8 cellular contexts compared by ENCODE assay signal in the genomic region with DNA sequence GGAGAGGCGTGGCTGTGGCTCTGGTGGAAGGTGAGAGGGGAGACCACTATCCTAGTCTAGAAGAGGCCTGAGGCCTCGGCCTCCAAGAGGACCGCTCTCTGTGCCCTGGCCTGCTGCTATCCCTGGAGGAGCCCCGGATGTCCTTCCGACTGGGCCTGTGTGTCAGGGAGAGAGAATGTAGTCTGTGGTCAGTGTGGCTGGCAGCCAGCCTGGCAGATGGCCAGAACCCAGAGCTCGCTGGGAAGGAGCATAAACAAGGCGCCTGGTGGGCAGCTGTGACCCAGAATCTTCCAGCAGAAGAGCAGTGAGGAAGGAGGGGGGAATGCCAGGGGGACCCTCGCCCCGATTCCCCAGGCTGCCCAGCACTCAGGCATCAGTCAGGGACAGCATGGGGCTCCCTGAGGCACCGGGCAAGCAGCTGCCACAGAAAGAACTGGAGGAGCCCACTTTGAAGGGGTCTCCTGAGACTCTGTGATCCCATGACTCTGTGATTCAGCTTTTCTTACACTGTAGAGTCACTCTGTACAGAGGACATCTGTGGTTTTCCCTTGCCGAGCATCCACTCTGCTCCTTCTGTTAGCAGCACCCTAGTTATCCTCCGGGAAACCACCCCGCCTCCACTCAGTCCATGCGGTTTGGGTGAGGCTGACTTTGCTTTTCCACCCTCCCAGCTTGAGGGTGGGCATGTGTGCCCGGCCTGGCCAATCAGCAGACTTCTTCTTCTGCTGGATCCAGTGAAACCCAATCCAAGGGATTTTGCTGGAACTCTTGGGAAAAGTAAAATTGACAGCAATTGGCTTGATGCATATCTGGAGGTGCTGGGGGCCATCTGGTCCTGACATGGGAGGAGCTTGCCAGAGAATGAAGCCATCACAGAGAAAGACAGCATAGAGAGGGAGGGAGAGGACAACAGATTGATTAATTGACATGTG. TPM values are rescaled to one million over a fixed set of nuclear protein-coding genes. Genes with fewer than 3 reads are reported as not detected.
DNase-seq lines count a peak whose midpoint lies in the region; ATAC-seq and TF ChIP-seq lines count a peak whose summit lies in the region.

No MANE protein-coding gene starts in this region.

- DNase-seq in A673 (ENCODE audit: low spot score): peak; percentile 73
- peak; percentile 99 for DNase-seq in SJCRH30
- peak; percentile 93 for DNase-seq in mesenteric fat pad (ENCODE audit: low spot score)
- peak; percentile 83 for DNase-seq in thoracic aorta (ENCODE audit: low spot score)
- no peak for DNase-seq in stimulated activated CD4-positive, alpha-beta T cell treated with anti-CD3 and anti-CD28 coated beads, Interleukin-4, amount 100 ng/mL, for 1 hour

- intact Hi-C loops in A673 (cut with micrococcal nuclease; ENCODE audit: unreplicated experiment): no loop called here

- CTCF ChIA-PET in A673 (lab: Charles Lee): no interaction called here
- CTCF ChIA-PET in HEK293 (lab: Yijun Ruan, JAX): interaction anchor here (1.5 kb wide), 1 partner anchor 11 kb away, joined by 6 read pairs; no protein-coding TSS in a partner anchor

- WGBS in esophagus, 2 donors: 45 to 54% methylated on average over 15 of the region's 15 CpGs

- H3K27ac ChIP-seq in A673 (ENCODE audit: low read depth, low read length, poor library complexity, severe bottlenecking) (peak overlapping the region; percentile 80), HEK293 (ENCODE audit: extremely low read depth, low read depth, low read length) (peak overlapping the region; percentile 89), SJCRH30 (peak overlapping the region; percentile 97), esophagus (ENCODE audit: low read depth in 2 of 2, low read length in 1 of 2) (peak overlapping the region; percentile 58 to 61), thoracic aorta (peak overlapping the region; percentile 77 to 97)

- TF ChIP-seq CTCF in A673 (conservative IDR thresholded peaks at IDR 0.05; ENCODE audit: low read depth, low read length): no peak
- TF ChIP-seq CTCF in HEK293 (tag by site-specific recombination; IDR thresholded peaks at IDR 0.05): no peak
- no peak for TF ChIP-seq CTCF in thoracic aorta (IDR thresholded peaks at IDR 0.05)

- H3K36me3 ChIP-seq in A673 (ENCODE audit: insufficient read depth, low read length, poor library complexity, severe bottlenecking) (no peaks in the 10 kb centered on the region), HEK293 (ENCODE audit: control insufficient read depth in 2 of 2, insufficient read depth in 1 of 2, low read length in 2 of 2) (no peaks in the 10 kb centered on the region), SJCRH30 (no peaks in the 10 kb centered on the region), esophagus (ENCODE audit: control insufficient read depth in 2 of 2, insufficient read depth in 2 of 2, low read length in 1 of 2) (no peaks in the 10 kb centered on the region), thoracic aorta (no peaks in the 10 kb centered on the region)

- no TSS peak for BruUV-seq in A673 (replicated peaks; lab: Mats Ljungman, UMichigan)

- H3K27me3 ChIP-seq in A673 (replicated peaks; ENCODE audit: insufficient read depth, low read depth, low read length, poor library complexity): no peaks in the 10 kb centered on the region
- no peaks in the 10 kb centered on the region for H3K27me3 ChIP-seq in SJCRH30
- H3K27me3 ChIP-seq in esophagus (ENCODE audit: control insufficient read depth in 1 of 2, insufficient read depth in 2 of 2, low read length in 2 of 2): no peaks in the 10 kb centered on the region
- no peaks in the 10 kb centered on the region for H3K27me3 ChIP-seq in thoracic aorta (replicated peaks; ENCODE audit: insufficient read depth)

- H3K4me3 ChIP-seq in A673 (ENCODE audit: low read depth, low read length, poor library complexity, severe bottlenecking) (no peak overlapping the region), HEK293 (ENCODE audit: low read depth, low read length) (peak overlapping the region; percentile 25), SJCRH30 (peak overlapping the region; percentile 33), esophagus (ENCODE audit: low read depth in 1 of 2, low read length in 2 of 2) (no peak overlapping the region), thoracic aorta (peak overlapping the region; percentile 38)

- H3K4me1 ChIP-seq in A673 (ENCODE audit: insufficient read depth, low read length, poor library complexity, severe bottlenecking) (peaks cover 22% of the 10 kb centered on the region), HEK293 (ENCODE audit: control insufficient read depth, insufficient read depth, low read length) (peaks cover 18% of the 10 kb centered on the region), SJCRH30 (peaks cover 32% of the 10 kb centered on the region), esophagus (ENCODE audit: control insufficient read depth in 2 of 2, insufficient read depth in 2 of 2, low read length in 1 of 2) (no peaks in the 10 kb centered on the region), thoracic aorta (ENCODE audit: control insufficient read depth in 1 of 2, low read depth in 2 of 2) (peaks cover 13 to 34% of the 10 kb centered on the region in 2 donors)

- ATAC-seq in thoracic aorta (ENCODE audit: insufficient number of reproducible peaks, low FRiP score, low read depth) (peak; percentile 87), HG02973 (IDR thresholded peaks at IDR 0.05; ENCODE audit: unreplicated experiment) (no peak)

- H3K9me3 ChIP-seq in A673 (ENCODE audit: low read depth, low read length, poor library complexity, severe bottlenecking) (no peaks in the 10 kb centered on the region), HEK293 (ENCODE audit: control insufficient read depth, insufficient read depth, low read depth, low read length) (no peaks in the 10 kb centered on the region), SJCRH30 (replicated peaks) (no peaks in the 10 kb centered on the region), esophagus (ENCODE audit: control insufficient read depth in 2 of 2, insufficient read depth in 1 of 2, low read depth in 1 of 2, low read length in 1 of 2) (no peaks in the 10 kb centered on the region), thoracic aorta (no peaks in the 10 kb centered on the region)

- POLR2A ChIA-PET in A673 (lab: Charles Lee; ENCODE audit: low non-redundant PET) (interaction anchor here (0.5 kb wide), 2 partner anchors 257 to 1109 kb away, joined by 4 to 13 read pairs; no protein-coding TSS in a partner anchor), HEK293 (lab: Yijun Ruan, JAX) (interaction anchor here (0.6 to 2.1 kb wide), 7 partner anchors 10 to 253 kb away, joined by 3 to 10 read pairs (median 4); partner anchors contain the start of genes PWWP2A and SLU7)

TF ChIP-seq in HEK293, 187 proteins besides CTCF, POLR2A, EP300 and RAD21 (continues in another document):
- TF ChIP-seq ZBTB10 (tag by site-specific recombination; IDR thresholded peaks at IDR 0.05) (peak; percentile 30; the same call in 1 of the 2 replicates), ZNF76 (tag by site-specific recombination; IDR thresholded peaks at IDR 0.05; ENCODE audit: borderline replicate concordance, low read depth) (peak; percentile 82; the same call in 1 of the 2 replicates), ZNF626 (tag by site-specific recombination; IDR thresholded peaks at IDR 0.05) (no peak), KLF7 (tag by site-specific recombination; IDR thresholded peaks at IDR 0.05; ENCODE audit: borderline replicate concordance) (0 out of 2 replicates have a peak, but pooled peaks have one; percentile 25), ZNF121 (tag by site-specific recombination; IDR thresholded peaks at IDR 0.05) (no peak), HOXD13 (CRISPR knock-in tag; IDR thresholded peaks at IDR 0.05; ENCODE audit: borderline replicate concordance) (peak; percentile 70; the same call in 1 of the 2 replicates), SP2 (tag by site-specific recombination; IDR thresholded peaks at IDR 0.05) (peak; percentile 93), GLIS2 (tag by site-specific recombination; IDR thresholded peaks at IDR 0.05) (peak; percentile 65), ZEB2 (tag by site-specific recombination; IDR thresholded peaks at IDR 0.05) (peak; percentile 21; the same call in 1 of the 2 replicates), ZNF324 (tag by site-specific recombination; IDR thresholded peaks at IDR 0.05) (no peak; the same call in 1 of the 2 replicates)
- TF ChIP-seq, protein P1, sequence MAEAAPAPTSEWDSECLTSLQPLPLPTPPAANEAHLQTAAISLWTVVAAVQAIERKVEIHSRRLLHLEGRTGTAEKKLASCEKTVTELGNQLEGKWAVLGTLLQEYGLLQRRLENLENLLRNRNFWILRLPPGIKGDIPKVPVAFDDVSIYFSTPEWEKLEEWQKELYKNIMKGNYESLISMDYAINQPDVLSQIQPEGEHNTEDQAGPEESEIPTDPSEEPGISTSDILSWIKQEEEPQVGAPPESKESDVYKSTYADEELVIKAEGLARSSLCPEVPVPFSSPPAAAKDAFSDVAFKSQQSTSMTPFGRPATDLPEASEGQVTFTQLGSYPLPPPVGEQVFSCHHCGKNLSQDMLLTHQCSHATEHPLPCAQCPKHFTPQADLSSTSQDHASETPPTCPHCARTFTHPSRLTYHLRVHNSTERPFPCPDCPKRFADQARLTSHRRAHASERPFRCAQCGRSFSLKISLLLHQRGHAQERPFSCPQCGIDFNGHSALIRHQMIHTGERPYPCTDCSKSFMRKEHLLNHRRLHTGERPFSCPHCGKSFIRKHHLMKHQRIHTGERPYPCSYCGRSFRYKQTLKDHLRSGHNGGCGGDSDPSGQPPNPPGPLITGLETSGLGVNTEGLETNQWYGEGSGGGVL (tag by site-specific recombination; IDR thresholded peaks at IDR 0.05): no peak

RNA-seq across cellular contexts. Expression of gene PWWP2A, which starts 46.2 kb away (rescaled TPM):
- total RNA-seq in A673 (2021): 16.5 and 17.7 TPM in 2 replicates
- 23.6 and 27.3 TPM in 2 replicates for total RNA-seq in SJCRH30 (2014; rRNA removed; shearing (Covaris generic))
- 1 to 10 TPM; 4.8 to 5.4 TPM for polyA plus RNA-seq in esophagus
- 20.0 TPM for total RNA-seq in mesenteric fat pad
- 10 to 100 TPM; 41.7 to 46.2 TPM for total RNA-seq in thoracic aorta

Comparison
In these comparisons a context has a peak if more than half of its experiments do, and no peak if none do; other contexts are left out.
1. H3K4me3 ChIP-seq: peak in HEK293 (single experiment), SJCRH30 (single experiment) and thoracic aorta (single experiment); none in A673 (single experiment) and esophagus (0 of 2).
2. Peak in every context shown above with its lines, with median percentiles within 50 percentile points of each other: H3K27ac ChIP-seq.